ENCODE assay signal across 23 cellular contexts in the genomic region with DNA sequence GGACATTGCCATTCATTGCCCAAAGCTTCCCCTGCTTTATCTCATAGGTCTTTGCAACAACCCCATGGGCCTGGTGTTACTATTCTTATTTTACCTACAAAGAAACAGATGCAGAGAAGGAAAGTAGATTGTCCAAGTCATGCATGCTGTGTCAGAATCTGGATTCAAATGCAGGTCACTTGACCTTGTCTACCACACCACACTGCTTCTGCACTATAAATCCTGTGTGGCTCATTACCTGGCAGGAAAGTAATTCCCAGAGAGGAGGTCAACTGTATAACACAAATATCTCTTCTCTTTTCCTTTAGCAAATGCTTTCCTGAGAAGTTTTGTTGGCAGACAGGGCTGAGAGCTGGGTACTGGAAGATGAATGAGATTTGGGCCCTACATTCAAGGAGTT. TPM values are rescaled to one million over a fixed set of nuclear protein-coding genes. Genes with fewer than 3 reads are reported as not detected.
DNase-seq lines count a peak whose midpoint lies in the region; ATAC-seq and TF ChIP-seq lines count a peak whose summit lies in the region.
"Had no signal": no experiment of that assay in that cellular context is flagged by ENCODE, and none has a peak within 500 bp of the region (broad histone marks: within the 10 kb centered on the region; RNA-seq: fewer than 3 reads in every experiment).

No MANE protein-coding gene starts in this region.

- intact Hi-C loops in tibial artery (cut with DNase I; ENCODE audit: low total_unique reads): loop anchor here (5.0 to 10.0 kb wide), 2 partner anchors 38 to 370 kb away; no protein-coding TSS in a partner anchor

- peaks cover 21 to 38% (median 36%) of the 10 kb centered on the region in 10 experiments for H3K4me1 ChIP-seq in BLaER1 treated with 17β-estradiol and CSF1 and Interleukin-3, amounts not matched to agents 10 nM and 100 nM
- peaks cover 7% of the 10 kb centered on the region for H3K4me1 ChIP-seq in CD8-positive, alpha-beta memory T cell (ENCODE audit: insufficient read depth, low read length)
- H3K4me1 ChIP-seq in endodermal cell (ENCODE audit: control insufficient read depth, insufficient read depth, low read length) (no peaks in the 10 kb centered on the region), neutrophil (ENCODE audit: control insufficient read depth in 1 of 2, insufficient read depth in 1 of 2, low read depth in 1 of 2, low read length in 1 of 2) (peaks cover 23 to 24% of the 10 kb centered on the region in 2 experiments), tibial artery (peaks cover 0 to 20% (median 14%) of the 10 kb centered on the region in 4 donors)
- H3K4me1 ChIP-seq: A549, Caco-2, SJCRH30 had no signal

- no peaks in the 10 kb centered on the region for H3K27me3 ChIP-seq in BLaER1 treated with 17β-estradiol and CSF1 and Interleukin-3, amounts not matched to agents 10 nM and 100 nM
- H3K27me3 ChIP-seq in CD8-positive, alpha-beta memory T cell (ENCODE audit: insufficient read depth, low read length, poor library complexity, severe bottlenecking): no peaks in the 10 kb centered on the region
- H3K27me3 ChIP-seq in endodermal cell (ENCODE audit: control insufficient read depth, insufficient read depth, low read length, poor library complexity, severe bottlenecking) (no peaks in the 10 kb centered on the region), neutrophil (peaks cover 7% of the 10 kb centered on the region), tibial artery (no peaks in the 10 kb centered on the region)
- H3K27me3 ChIP-seq: SJCRH30 had no signal

- peak overlapping the region in 2 of 11 experiments; percentile 5 to 9; a peak in 1 of 22 replicates for H3K27ac ChIP-seq in BLaER1 treated with 17β-estradiol and CSF1 and Interleukin-3, amounts not matched to agents 10 nM and 100 nM
- no peak overlapping the region for H3K27ac ChIP-seq in CD8-positive, alpha-beta memory T cell (ENCODE audit: low read depth, low read length)
- H3K27ac ChIP-seq in endodermal cell (ENCODE audit: low read depth, low read length) (no peak overlapping the region), neutrophil (peak overlapping the region; percentile 59), tibial artery (no peak overlapping the region)
- H3K27ac ChIP-seq: A549, SJCRH30 had no signal

- H3K9me3 ChIP-seq in BLaER1 treated with 17β-estradiol and CSF1 and Interleukin-3, amounts not matched to agents 10 nM and 100 nM (replicated peaks in 1 of 11): no peaks in the 10 kb centered on the region
- H3K9me3 ChIP-seq in CD8-positive, alpha-beta memory T cell (ENCODE audit: low read length): no peaks in the 10 kb centered on the region
- H3K9me3 ChIP-seq in endodermal cell (ENCODE audit: control insufficient read depth, low read length) (no peaks in the 10 kb centered on the region), neutrophil (no peaks in the 10 kb centered on the region), tibial artery (no peaks in the 10 kb centered on the region)
- H3K9me3 ChIP-seq: A549, Caco-2, SJCRH30 had no signal

- peaks cover 0 to 3% of the 10 kb centered on the region in 2 donors for H3K27me3 Mint-ChIP-seq in CD8-positive, alpha-beta memory T cell
- H3K27me3 Mint-ChIP-seq in endodermal cell (ENCODE audit: insufficient read depth) (peaks cover 31% of the 10 kb centered on the region), immature natural killer cell (ENCODE audit: low read depth in 3 of 3) (peaks cover 0 to 6% (median 5%) of the 10 kb centered on the region in 3 donors)

- H3K4me3 ChIP-seq in BLaER1 treated with 17β-estradiol and CSF1 and Interleukin-3, amounts not matched to agents 10 nM and 100 nM: no peak overlapping the region
- no peak overlapping the region for H3K4me3 ChIP-seq in CD8-positive, alpha-beta memory T cell (ENCODE audit: low read length)
- H3K4me3 ChIP-seq in endodermal cell (ENCODE audit: low read length): no peak overlapping the region
- no peak overlapping the region for H3K4me3 ChIP-seq in neutrophil (ENCODE audit: low read depth in 1 of 2, low read length in 1 of 2)
- H3K4me3 ChIP-seq in tibial artery: no peak overlapping the region
- H3K4me3 ChIP-seq: A549, SJCRH30 had no signal

- TF ChIP-seq CTCF in endodermal cell (conservative IDR thresholded peaks at IDR 0.05) (no peak), neutrophil (IDR thresholded peaks at IDR 0.05) (no peak), tibial artery (IDR thresholded peaks at IDR 0.05) (no peak)

- no peaks in the 10 kb centered on the region for H3K36me3 ChIP-seq in BLaER1 treated with 17β-estradiol and CSF1 and Interleukin-3, amounts not matched to agents 10 nM and 100 nM
- H3K36me3 ChIP-seq in CD8-positive, alpha-beta memory T cell (ENCODE audit: insufficient read depth, low read length): no peaks in the 10 kb centered on the region
- no peaks in the 10 kb centered on the region for H3K36me3 ChIP-seq in endodermal cell (ENCODE audit: control insufficient read depth, insufficient read depth, low read length)
- no peaks in the 10 kb centered on the region for H3K36me3 ChIP-seq in neutrophil
- no peaks in the 10 kb centered on the region for H3K36me3 ChIP-seq in tibial artery
- H3K36me3 ChIP-seq: SJCRH30 had no signal

- POLR2A ChIA-PET in CD8-positive, alpha-beta memory T cell (lab: Charles Lee): no interaction called here

- peak overlapping the region in 10 of 11 experiments; percentile 3 to 62 (median 34); a peak in 14 of 22 replicates for H3K4me2 ChIP-seq in BLaER1 treated with 17β-estradiol and CSF1 and Interleukin-3, amounts not matched to agents 10 nM and 100 nM
- H3K4me2 ChIP-seq: A549 had no signal

- no peaks in the 10 kb centered on the region for H4K20me1 ChIP-seq in BLaER1 treated with 17β-estradiol and CSF1 and Interleukin-3, amounts not matched to agents 10 nM and 100 nM

- DNase-seq in CD8-positive, alpha-beta memory T cell: no peak
- no peak for DNase-seq in endodermal cell
- no peak for DNase-seq in immature natural killer cell
- DNase-seq in stimulated activated CD4-positive, alpha-beta T cell treated with anti-CD3 and anti-CD28 coated beads, Interleukin-4, amount 100 ng/mL, for 1 hour: no peak
- no peak for DNase-seq in tibial artery
- DNase-seq: C1 segment of cervical spinal cord, Caco-2, DMS153, GF-D8, GOT3, KBM-7, NCI-H1105, NCI-H2081, NCI-H2171 treated with DMSO at 0.1 percent for 48 hours, NCI-H446, NCI-H69, SJCRH30 had no signal

- CTCF ChIA-PET in CD8-positive, alpha-beta memory T cell (lab: Charles Lee): interaction anchor here (1.1 to 8.6 kb wide), 2 partner anchors 40 to 329 kb away, joined by 4 to 138 read pairs; no protein-coding TSS in a partner anchor

- H3K9ac ChIP-seq in BLaER1 treated with 17β-estradiol and CSF1 and Interleukin-3, amounts not matched to agents 10 nM and 100 nM: no peak overlapping the region
- no peak overlapping the region for H3K9ac ChIP-seq in endodermal cell (ENCODE audit: extremely low read depth, low read length, poor library complexity, severe bottlenecking)

- no peak overlapping the region for H3K4me3 Mint-ChIP-seq in CD8-positive, alpha-beta memory T cell
- no peak overlapping the region for H3K4me3 Mint-ChIP-seq in endodermal cell
- no peak overlapping the region for H3K4me3 Mint-ChIP-seq in immature natural killer cell

- H3K9me3 Mint-ChIP-seq in CD8-positive, alpha-beta memory T cell: no peaks in the 10 kb centered on the region
- H3K9me3 Mint-ChIP-seq in endodermal cell (no peaks in the 10 kb centered on the region), immature natural killer cell (no peaks in the 10 kb centered on the region)

- H3K36me3 Mint-ChIP-seq in CD8-positive, alpha-beta memory T cell: peaks cover 0 to 11% (median 7%) of the 10 kb centered on the region in 3 donors
- H3K36me3 Mint-ChIP-seq in endodermal cell (ENCODE audit: low read depth) (peaks cover 5% of the 10 kb centered on the region), immature natural killer cell (peaks cover 0 to 4% (median 0%) of the 10 kb centered on the region in 3 donors)

- H3K27ac Mint-ChIP-seq in CD8-positive, alpha-beta memory T cell: peak overlapping the region in 5 of 8 donors; percentile 13 to 79 (median 40)
- H3K27ac Mint-ChIP-seq in endodermal cell (peak overlapping the region; percentile 17), immature natural killer cell (peak overlapping the region in 1 of 6 donors; percentile 14)

- H3K4me1 Mint-ChIP-seq in CD8-positive, alpha-beta memory T cell: peaks cover 7 to 13% (median 8%) of the 10 kb centered on the region in 3 donors
- peaks cover 12% of the 10 kb centered on the region for H3K4me1 Mint-ChIP-seq in endodermal cell
- peaks cover 9 to 16% of the 10 kb centered on the region in 2 donors for H3K4me1 Mint-ChIP-seq in immature natural killer cell

- ATAC-seq in HG03439 (IDR thresholded peaks at IDR 0.05; ENCODE audit: unreplicated experiment): no peak
- ATAC-seq: A549, Panc1 had no signal

RNA-seq across cellular contexts. Expression of a gene that starts 18.5 kb away (rescaled TPM):
- 10 to 100 TPM in 1 of 2 experiments, 1 to 10 TPM in 1; 9.1 to 10.3 TPM for total RNA-seq in CD8-positive, alpha-beta memory T cell
- polyA plus RNA-seq in CD8-positive, alpha-beta memory T cell: 70.1 TPM
- total RNA-seq in endodermal cell: 10 to 100 TPM; 44.6 to 81.0 TPM
- 26.6 TPM for polyA plus RNA-seq in endodermal cell (2013, experiment 1 of 2)
- 25.3 TPM for polyA plus RNA-seq in endodermal cell (2013, experiment 2 of 2)
- 10 to 100 TPM in 2 of 3 donors, 1 to 10 TPM in 1; 5.8 to 14.0 (median 10.6) TPM for polyA plus RNA-seq in immature natural killer cell
- total RNA-seq: Daoy had no signal

Comparison
In these comparisons a context has a peak if more than half of its experiments do, and no peak if none do; other contexts are left out.
1. RNA of a gene that starts 18.5 kb away (total RNA-seq): 44.6 to 81.0 TPM in endodermal cell; 9.1 to 10.3 TPM in CD8-positive, alpha-beta memory T cell; every median in the first group is over 4 times any median in the second.